3 cellular contexts compared by ENCODE assay signal in genomic region chr17:66574123-66574522, GRCh38.
"Had no signal": no experiment of that assay in that cellular context is flagged by ENCODE, and none has a peak within 500 bp of the region (broad histone marks: within the 10 kb centered on the region; RNA-seq: fewer than 3 reads in every experiment).

No MANE protein-coding gene starts in this region.

- DNase-seq: GDM1, GF-D8 had no signal

- ATAC-seq: GM12878 had no signal
